ENCODE assay signal across 8 cellular contexts in genomic region chr7:116512524-116513188, GRCh38. TPM values are rescaled to one million over a fixed set of nuclear protein-coding genes. Genes with fewer than 3 reads are reported as not detected.
DNase-seq lines count a peak whose midpoint lies in the region; ATAC-seq and TF ChIP-seq lines count a peak whose summit lies in the region.

No MANE protein-coding gene starts in this region.

- intact Hi-C loops in stomach (cut with DNase I; ENCODE audit: low total_unique reads): no loop called here

- peak overlapping the region; percentile 96 for H3K27ac ChIP-seq in RWPE2 (ENCODE audit: poor library complexity, severe bottlenecking)
- H3K27ac ChIP-seq in stomach: peak overlapping the region; percentile 17 to 78 (median 69)

- H3K4me3 ChIP-seq in RWPE2 (ENCODE audit: severe bottlenecking): no peak overlapping the region
- peak overlapping the region; percentile 43 for H3K4me3 ChIP-seq in fibroblast of villous mesenchyme (ENCODE audit: low read depth, low read length)
- H3K4me3 ChIP-seq in stomach: peak overlapping the region in 3 of 4 donors; percentile 29 to 42 (median 29)

- no peak for TF ChIP-seq POLR2A in stomach (IDR thresholded peaks at IDR 0.05)

- DNase-seq in RWPE2 (ENCODE audit: low spot score) (no peak), fibroblast of villous mesenchyme (ENCODE audit: low read depth) (peak; percentile 68), stomach (no peak), SHP77 (lab: John Stamatoyannopoulos, UW) (no peak)
- no peak for DNase-seq in activated naive CD4-positive, alpha-beta T cell treated with anti-CD3 and anti-CD28 coated beads, Interleukin-2, amount 50 U/mL, for 16 hours
- DNase-seq in stimulated activated CD4-positive, alpha-beta T cell treated with anti-CD3 and anti-CD28 coated beads, Interleukin-15, amount 100 ng/mL, for 24 hours: no peak

- TF ChIP-seq CTCF in RWPE2 (IDR thresholded peaks at IDR 0.05; ENCODE audit: poor library complexity, severe bottlenecking) (no peak), fibroblast of villous mesenchyme (IDR thresholded peaks at IDR 0.05; ENCODE audit: insufficient read depth, low read depth, low read length) (no peak), stomach (IDR thresholded peaks at IDR 0.05) (no peak)

- no peaks in the 10 kb centered on the region for H3K27me3 ChIP-seq in RWPE2 (ENCODE audit: insufficient read depth, poor library complexity, severe bottlenecking)
- no peaks in the 10 kb centered on the region for H3K27me3 ChIP-seq in stomach

- H3K4me1 ChIP-seq in RWPE2 (ENCODE audit: insufficient read depth, poor library complexity, severe bottlenecking) (peaks cover 30% of the 10 kb centered on the region), stomach (peaks cover 0 to 42% (median 13%) of the 10 kb centered on the region in 4 donors)

- H3K9me3 ChIP-seq in RWPE2 (ENCODE audit: severe bottlenecking) (no peaks in the 10 kb centered on the region), stomach (no peaks in the 10 kb centered on the region)

- ATAC-seq in GM18511 (IDR thresholded peaks at IDR 0.05; ENCODE audit: unreplicated experiment) (peak; percentile 6), RWPE2 (ENCODE audit: low read depth) (peak; percentile 6; the same call in 1 of the 3 replicates), GM21367 (IDR thresholded peaks at IDR 0.05; ENCODE audit: unreplicated experiment) (no peak)

- H3K36me3 ChIP-seq in RWPE2 (ENCODE audit: low read depth): peaks cover 16% of the 10 kb centered on the region
- H3K36me3 ChIP-seq in stomach: peaks cover 0 to under 1% (median 0%) of the 10 kb centered on the region in 4 donors

- WGBS in stomach, 5 donors: 47 to 54% (median 53%) methylated on average over 4 of the region's 4 CpGs

- TF ChIP-seq EP300 in stomach (IDR thresholded peaks at IDR 0.05): no peak

RNA-seq across cellular contexts. Expression of gene CAV1, which starts 12.2 kb away (rescaled TPM):
- 288 and 887 TPM in 2 replicates for total RNA-seq in fibroblast of villous mesenchyme
- total RNA-seq in stomach: 100 to 1,000 TPM in 4 of 5 donors, 10 to 100 TPM in 1; 49.2 to 719 (median 267) TPM
- polyA plus RNA-seq in stomach: 10 to 100 TPM; 18.5 to 73.2 (median 33.5) TPM

RNA-seq across cellular contexts. Expression of gene CAV2, which starts 13.1 kb away (rescaled TPM):
- total RNA-seq in fibroblast of villous mesenchyme: 130 and 224 TPM in 2 replicates
- total RNA-seq in stomach: 10 to 100 TPM; 26.3 to 90.1 (median 32.7) TPM
- 10 to 100 TPM; 15.7 to 21.9 (median 18.0) TPM for polyA plus RNA-seq in stomach
